ENCODE assay signal across 24 cellular contexts in the genomic region with DNA sequence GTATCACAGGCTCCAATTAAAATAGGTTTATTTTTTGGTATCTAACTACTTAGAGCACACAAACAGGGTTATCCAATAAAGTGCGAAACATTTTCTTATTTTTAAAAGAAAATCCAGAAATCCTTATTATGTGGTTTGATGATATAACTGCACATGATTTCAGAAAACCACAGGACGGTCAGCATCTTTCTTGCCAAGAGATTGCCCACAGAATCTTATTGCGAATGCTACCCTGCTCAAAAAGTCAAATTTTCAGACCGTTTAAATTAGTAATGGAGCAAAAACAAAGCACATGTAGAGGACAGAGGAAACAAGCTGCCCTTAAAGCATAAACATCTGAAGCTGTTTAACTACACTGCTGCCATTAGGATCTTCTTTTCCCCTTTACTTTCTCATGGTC.
"Had no signal": no experiment of that assay in that cellular context is flagged by ENCODE, and none has a peak within 500 bp of the region (broad histone marks: within the 10 kb centered on the region; RNA-seq: fewer than 3 reads in every experiment).

No MANE protein-coding gene starts in this region.

- H3K36me3 Mint-ChIP-seq: activated naive CD4-positive, alpha-beta T cell treated with anti-CD3 and anti-CD28 coated beads, Interleukin-2, amount 10 ng/mL, durations not matched to agents 7 days and 5 days; brain; memory B cell had no signal

- H3K27me3 ChIP-seq: gastroesophageal sphincter, heart left ventricle, right lobe of liver, upper lobe of left lung had no signal

- ATAC-seq: activated T-cell treated with anti-CD3 and anti-CD28 coated beads, Interleukin-2, amount 50 U/mL, for 72 hours; gastroesophageal sphincter; heart left ventricle; left colon; right lobe of liver; stimulated activated naive B cell treated with anti-CD40 and anti-IgM and Interleukin-4, amounts not matched to agents 10 μg/mL and 1 μg/mL and 100 μg/mL, for 72 hours; T-helper 17 cell had no signal

- DNase-seq: activated CD4-positive, alpha-beta T cell treated with anti-CD3 and anti-CD28 coated beads for 4 hours; activated CD4-positive, alpha-beta T cell treated with anti-CD3 and anti-CD28 coated beads, Interleukin-2, amount 50 U/mL, for 48 hours; activated CD4-positive, CD25-positive, alpha-beta regulatory T cell; activated effector memory CD4-positive, alpha-beta T cell treated with anti-CD3 and anti-CD28 coated beads, Interleukin-2, amount 50 U/mL, for 16 hours; activated naive CD4-positive, alpha-beta T cell treated with anti-CD3 and anti-CD28 coated beads, Interleukin-2, amount 10 ng/mL, durations not matched to agents 7 days and 5 days; activated T-cell treated with anti-CD3 and anti-CD28 coated beads, Interleukin-2, amount 50 U/mL, for 72 hours; amygdala; effector CD4-positive, alpha-beta T cell; heart left ventricle; left colon; occipital lobe; posterior cingulate gyrus; right lobe of liver; stimulated activated CD4-positive, alpha-beta T cell treated with anti-CD3 and anti-CD28 coated beads, Interleukin-2, amount 100 ng/mL, for 48 hours; stimulated activated CD8-positive, alpha-beta memory T cell treated with anti-CD3 and anti-CD28 coated beads, Interleukin-4, amount 100 ng/mL, for 48 hours; stimulated activated naive B cell treated with anti-CD40 and anti-IgM and Interleukin-4, amounts not matched to agents 10 μg/mL and 1 μg/mL and 100 μg/mL, for 72 hours; SW 1271; T-helper 17 cell; upper lobe of left lung had no signal

- H3K9me3 Mint-ChIP-seq: activated naive CD4-positive, alpha-beta T cell treated with anti-CD3 and anti-CD28 coated beads, Interleukin-2, amount 10 ng/mL, durations not matched to agents 7 days and 5 days; activated T-cell treated with anti-CD3 and anti-CD28 coated beads, Interleukin-2, amount 50 U/mL, for 72 hours; brain; dendritic cell treated with granulocyte-macrophage colony-stimulating factor and Interleukin-4, amounts not matched to agents 40 ng/mL and 50 ng/mL, for 4 days; memory B cell; stimulated activated naive B cell treated with anti-CD40 and anti-IgM and Interleukin-4, amounts not matched to agents 10 μg/mL and 1 μg/mL and 100 μg/mL, for 72 hours had no signal

- H3K4me3 ChIP-seq: gastroesophageal sphincter, heart left ventricle, right lobe of liver, thoracic aorta, upper lobe of left lung had no signal

- H3K27me3 Mint-ChIP-seq: brain; dendritic cell treated with granulocyte-macrophage colony-stimulating factor and Interleukin-4, amounts not matched to agents 40 ng/mL and 50 ng/mL, for 4 days had no signal

- H3K27ac ChIP-seq: gastroesophageal sphincter, heart left ventricle, right lobe of liver, thoracic aorta, upper lobe of left lung had no signal

- H3K9me3 ChIP-seq: gastroesophageal sphincter, heart left ventricle, right lobe of liver, thoracic aorta, upper lobe of left lung had no signal

- H3K4me3 Mint-ChIP-seq: activated naive CD4-positive, alpha-beta T cell treated with anti-CD3 and anti-CD28 coated beads, Interleukin-2, amount 10 ng/mL, durations not matched to agents 7 days and 5 days; activated T-cell treated with anti-CD3 and anti-CD28 coated beads, Interleukin-2, amount 50 U/mL, for 72 hours; dendritic cell treated with granulocyte-macrophage colony-stimulating factor and Interleukin-4, amounts not matched to agents 40 ng/mL and 50 ng/mL, for 4 days; memory B cell; stimulated activated naive B cell treated with anti-CD40 and anti-IgM and Interleukin-4, amounts not matched to agents 10 μg/mL and 1 μg/mL and 100 μg/mL, for 72 hours; T-helper 17 cell had no signal

- H3K36me3 ChIP-seq: gastroesophageal sphincter, heart left ventricle, right lobe of liver, thoracic aorta, upper lobe of left lung had no signal

- H3K27ac Mint-ChIP-seq: activated naive CD4-positive, alpha-beta T cell treated with anti-CD3 and anti-CD28 coated beads, Interleukin-2, amount 10 ng/mL, durations not matched to agents 7 days and 5 days; activated T-cell treated with anti-CD3 and anti-CD28 coated beads, Interleukin-2, amount 50 U/mL, for 72 hours; brain; dendritic cell treated with granulocyte-macrophage colony-stimulating factor and Interleukin-4, amounts not matched to agents 40 ng/mL and 50 ng/mL, for 4 days; memory B cell; stimulated activated naive B cell treated with anti-CD40 and anti-IgM and Interleukin-4, amounts not matched to agents 10 μg/mL and 1 μg/mL and 100 μg/mL, for 72 hours; T-helper 17 cell had no signal
